In the genomic region with DNA sequence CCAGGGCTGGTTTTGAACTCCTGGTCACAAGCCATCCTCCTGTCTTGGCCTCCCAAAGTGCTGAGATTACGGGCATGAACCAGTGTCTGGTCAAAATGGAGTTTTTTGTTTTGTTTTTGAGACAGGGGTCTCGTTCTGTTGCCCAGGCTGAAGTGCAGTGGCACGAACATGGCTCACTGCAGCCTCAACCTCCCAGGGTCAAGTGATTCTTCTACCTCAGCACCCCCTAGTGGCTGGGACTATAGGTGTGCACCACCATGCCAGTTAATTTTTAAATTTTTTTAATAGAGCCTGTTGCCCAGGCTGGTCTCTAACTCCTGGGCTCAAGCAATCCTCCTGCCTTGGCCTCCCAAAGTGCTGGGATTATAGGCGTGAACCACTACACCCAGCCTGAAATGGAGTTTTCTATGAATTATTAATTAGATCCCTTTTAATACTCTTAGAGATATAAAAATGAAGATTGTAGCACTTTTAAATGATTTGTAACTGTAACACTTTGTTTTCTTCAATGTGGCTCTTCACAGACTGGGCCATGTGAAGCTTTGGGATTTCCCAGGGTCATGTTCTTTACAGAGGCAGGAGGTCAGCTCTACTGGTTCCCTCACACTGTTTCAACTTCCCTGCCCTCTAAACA, we compare ENCODE assay signal across 9 cellular contexts. TPM values are rescaled to one million over a fixed set of nuclear protein-coding genes. Genes with fewer than 3 reads are reported as not detected.
DNase-seq lines count a peak whose midpoint lies in the region; ATAC-seq and TF ChIP-seq lines count a peak whose summit lies in the region.
"Had no signal": no experiment of that assay in that cellular context is flagged by ENCODE, and none has a peak within 500 bp of the region (broad histone marks: within the 10 kb centered on the region; RNA-seq: fewer than 3 reads in every experiment).

No MANE protein-coding gene starts in this region.

- peak; percentile 72 for TF ChIP-seq CTCF in epithelial cell of proximal tubule (conservative IDR thresholded peaks at IDR 0.05; ENCODE audit: low read depth, low read length)

- ATAC-seq in sciatic nerve: peak; percentile 84

- DNase-seq in NCI-H1694 (lab: John Stamatoyannopoulos, UW) (peak; percentile 16), NCI-H1694 treated with DMSO at 0.1 percent for 48 hours (lab: John Stamatoyannopoulos, UW) (no peak), NCI-H460 (ENCODE audit: extremely low read depth, low read depth) (peak; percentile 25), epithelial cell of proximal tubule (ENCODE audit: low read depth) (no peak), sciatic nerve (ENCODE audit: low spot score) (no peak), AG08395 (ENCODE audit: low spot score) (no peak), HPDE6-E6E7 (ENCODE audit: extremely low spot score) (no peak), NCI-H1930 (lab: John Stamatoyannopoulos, UW) (no peak)

- no peak overlapping the region for H3K4me3 ChIP-seq in epithelial cell of proximal tubule (ENCODE audit: low read depth, low read length)
- H3K4me3 ChIP-seq: BLaER1 treated with 17β-estradiol and CSF1 and Interleukin-3, amounts not matched to agents 10 nM and 100 nM had no signal

- intact Hi-C loops in sciatic nerve (cut with DNase I): no loop called here

RNA-seq across cellular contexts. Expression of gene SPARC, which starts 32.6 kb away (rescaled TPM):
- 0.29 and 0.45 TPM in 2 replicates for total RNA-seq in NCI-H460 (2014; rRNA removed; shearing (Covaris generic))
- not detected in 2 replicates for polyA plus RNA-seq in NCI-H460 (2014; cell fraction: nucleus; rRNA removed)
- total RNA-seq in epithelial cell of proximal tubule (165 and 199 TPM in 2 replicates), sciatic nerve (3,484 TPM)

RNA-seq across cellular contexts. Expression of gene ATOX1, which starts 39.1 kb away (rescaled TPM):
- 46.2 and 58.0 TPM in 2 replicates for total RNA-seq in NCI-H460 (2014; rRNA removed; shearing (Covaris generic))
- 39.1 and 71.4 TPM in 2 replicates for polyA plus RNA-seq in NCI-H460 (2014; cell fraction: nucleus; rRNA removed)
- total RNA-seq in epithelial cell of proximal tubule (146 and 222 TPM in 2 replicates), sciatic nerve (47.3 TPM)

RNA-seq across cellular contexts. Expression of gene G3BP1, which starts 52.4 kb away (rescaled TPM):
- total RNA-seq in NCI-H460 (2014; rRNA removed; shearing (Covaris generic)): 129 and 144 TPM in 2 replicates
- polyA plus RNA-seq in NCI-H460 (2014; cell fraction: nucleus; rRNA removed): 90.5 and 114 TPM in 2 replicates
- total RNA-seq in epithelial cell of proximal tubule (118 and 194 TPM in 2 replicates), sciatic nerve (151 TPM)

Comparison
In these comparisons a context has a peak if more than half of its experiments do, and no peak if none do; other contexts are left out.
1. DNase-seq: peak in NCI-H1694 (single experiment) and NCI-H460 (single experiment); none in NCI-H1694 treated with DMSO at 0.1 percent for 48 hours (single experiment), epithelial cell of proximal tubule (single experiment), sciatic nerve (single experiment), AG08395 (single experiment), HPDE6-E6E7 (single experiment) and NCI-H1930 (0 of 2).
2. RNA of gene SPARC, which starts 32.6 kb away (total RNA-seq): 3,484 TPM in sciatic nerve (single experiment) and 165 to 199 TPM in epithelial cell of proximal tubule; 0.29 to 0.45 TPM in NCI-H460; every median in the first group is over 100 times any median in the second.